20 cellular contexts compared by ENCODE assay signal in genomic region chr5:133291524-133291923, GRCh38.
"Had no signal": no experiment of that assay in that cellular context is flagged by ENCODE, and none has a peak within 500 bp of the region (broad histone marks: within the 10 kb centered on the region; RNA-seq: fewer than 3 reads in every experiment).

No MANE protein-coding gene starts in this region.

- H3K27me3 Mint-ChIP-seq: dendritic cell treated with granulocyte-macrophage colony-stimulating factor and Interleukin-4, amounts not matched to agents 40 ng/mL and 50 ng/mL, for 4 days; effector memory CD8-positive, alpha-beta T cell; naive thymus-derived CD4-positive, alpha-beta T cell had no signal

- H3K4me1 Mint-ChIP-seq: immature natural killer cell; naive thymus-derived CD4-positive, alpha-beta T cell had no signal

- H3K4me1 ChIP-seq: gastroesophageal sphincter had no signal

- H3K4me3 ChIP-seq: esophagus muscularis mucosa, gastroesophageal sphincter, left ventricle myocardium inferior, lung, ovary had no signal

- H3K9me3 ChIP-seq: esophagus muscularis mucosa, gastroesophageal sphincter, left ventricle myocardium inferior, ovary had no signal

- H3K27ac Mint-ChIP-seq: dendritic cell treated with granulocyte-macrophage colony-stimulating factor and Interleukin-4, amounts not matched to agents 40 ng/mL and 50 ng/mL, for 4 days; effector memory CD8-positive, alpha-beta T cell; immature natural killer cell; naive thymus-derived CD4-positive, alpha-beta T cell had no signal

- H3K36me3 ChIP-seq: esophagus muscularis mucosa, gastroesophageal sphincter, left ventricle myocardium inferior, ovary had no signal

- H3K4me3 Mint-ChIP-seq: dendritic cell treated with granulocyte-macrophage colony-stimulating factor and Interleukin-4, amounts not matched to agents 40 ng/mL and 50 ng/mL, for 4 days; effector memory CD8-positive, alpha-beta T cell; immature natural killer cell; naive thymus-derived CD4-positive, alpha-beta T cell had no signal

- H3K27me3 ChIP-seq: gastroesophageal sphincter, ovary had no signal

- FAIRE-seq: colon, kidney, small intestine had no signal

- H3K27ac ChIP-seq: epithelial cell of prostate, esophagus muscularis mucosa, gastroesophageal sphincter, left ventricle myocardium inferior, ovary had no signal

- DNase-seq: effector memory CD8-positive, alpha-beta T cell; glutamatergic neuron; immature natural killer cell; kidney; left cardiac atrium; left ventricle myocardium inferior; mesendoderm; naive thymus-derived CD4-positive, alpha-beta T cell; ovary; right cardiac atrium; small intestine; stimulated activated CD4-positive, alpha-beta T cell treated with anti-CD3 and anti-CD28 coated beads, Interleukin-12 subunit alpha, Interleukin-12 subunit beta, amount 100 ng/mL, for 4 hours; stimulated activated naive CD4-positive, alpha-beta T cell treated with Interleukin-2 at 50 U/mL for 16 hours; trophoblast cell had no signal

- H3K9me3 Mint-ChIP-seq: dendritic cell treated with granulocyte-macrophage colony-stimulating factor and Interleukin-4, amounts not matched to agents 40 ng/mL and 50 ng/mL, for 4 days; effector memory CD8-positive, alpha-beta T cell; immature natural killer cell; naive thymus-derived CD4-positive, alpha-beta T cell had no signal

- H3K36me3 Mint-ChIP-seq: immature natural killer cell; naive thymus-derived CD4-positive, alpha-beta T cell had no signal
